18 cellular contexts compared by ENCODE assay signal in genomic region chr15:77619883-77620282, GRCh38. TPM values are rescaled to one million over a fixed set of nuclear protein-coding genes. Genes with fewer than 3 reads are reported as not detected.
DNase-seq lines count a peak whose midpoint lies in the region; ATAC-seq, FAIRE-seq and TF ChIP-seq lines count a peak whose summit lies in the region.
"Had no signal": no experiment of that assay in that cellular context is flagged by ENCODE, and none has a peak within 500 bp of the region (broad histone marks: within the 10 kb centered on the region; RNA-seq: fewer than 3 reads in every experiment).

No MANE protein-coding gene starts in this region.

- H3K9me2 ChIP-seq in PC-3 (replicated peaks; ENCODE audit: low read length) = no peaks in the 10 kb centered on the region

- no peaks in the 10 kb centered on the region for H3K9me3 ChIP-seq in right cardiac atrium (ENCODE audit: control insufficient read depth, low read length)
- H3K9me3 ChIP-seq in K562 (replicated peaks; ENCODE audit: control insufficient read depth, insufficient read depth, low read depth, low read length) = no peaks in the 10 kb centered on the region
- no peaks in the 10 kb centered on the region for H3K9me3 ChIP-seq in neural progenitor cell (ENCODE audit: low read depth)
- no peaks in the 10 kb centered on the region for H3K9me3 ChIP-seq in PC-3 (ENCODE audit: low read length)
- H3K9me3 ChIP-seq: Caco-2 had no signal

- peaks cover 27% of the 10 kb centered on the region; the same call in 2 of the 3 replicates for H3K79me2 ChIP-seq in K562 (ENCODE audit: control insufficient read depth, insufficient read depth, low read length)
- H3K79me2 ChIP-seq in neural progenitor cell (ENCODE audit: low read depth) = peaks cover 62% of the 10 kb centered on the region
- no peaks in the 10 kb centered on the region for H3K79me2 ChIP-seq in PC-3 (ENCODE audit: low read length)

- no peak for TF ChIP-seq RAD21 in K562 (CRISPR knock-in tag; conservative IDR thresholded peaks at IDR 0.05 in 1 of 2, IDR thresholded peaks at IDR 0.05 in 1 of 2)

- H3K36me3 Mint-ChIP-seq in neural progenitor cell = peaks cover 2% of the 10 kb centered on the region

- DNase-seq in right cardiac atrium = peak in 2 of 3 donors; percentile 19 to 26
- no peak for DNase-seq in cardiac septum (ENCODE audit: low spot score)
- no peak for DNase-seq in K562 (ENCODE audit: extremely low read depth in 1 of 4, low spot score in 3 of 4)
- no peak for DNase-seq in neural progenitor cell (ENCODE audit: low spot score)
- DNase-seq in PC-3 = no peak
- no peak for DNase-seq in AG08396 (ENCODE audit: low spot score)
- DNase-seq: 8988T; Caco-2; CD4-positive, alpha-beta T cell; GOT3; H9 had no signal

- H3K4me1 ChIP-seq in right cardiac atrium (ENCODE audit: control insufficient read depth, insufficient read depth, low read length) = no peaks in the 10 kb centered on the region
- H3K4me1 ChIP-seq in K562 (replicated peaks in 1 of 2; ENCODE audit: control insufficient read depth in 2 of 2, insufficient read depth in 2 of 2, low read length in 2 of 2) = peaks cover 44 to 75% of the 10 kb centered on the region in 2 experiments
- H3K4me1 ChIP-seq in neural progenitor cell = peaks cover 39% of the 10 kb centered on the region
- no peaks in the 10 kb centered on the region for H3K4me1 ChIP-seq in PC-3 (ENCODE audit: insufficient read depth, low read length)

- H3K27ac Mint-ChIP-seq in neural progenitor cell = no peak overlapping the region
- H3K27ac Mint-ChIP-seq: CD4-positive, alpha-beta T cell had no signal

- no peak for TF ChIP-seq POLR2A in K562 (conservative IDR thresholded peaks at IDR 0.05)

- peaks cover 13% of the 10 kb centered on the region for H3K27me3 Mint-ChIP-seq in neural progenitor cell (ENCODE audit: insufficient read depth, low read depth)
- H3K27me3 Mint-ChIP-seq: CD4-positive, alpha-beta T cell had no signal

- H3K27ac ChIP-seq in right cardiac atrium (ENCODE audit: low read length) (no peak overlapping the region), K562 (ENCODE audit: extremely low read depth, low read depth, low read length) (no peak overlapping the region; the same call in 2 of the 3 replicates), neural progenitor cell (no peak overlapping the region), PC-3 (ENCODE audit: low read length) (no peak overlapping the region)
- H3K27ac ChIP-seq: C4-2B had no signal

- intact Hi-C loops in right cardiac atrium (cut with DNase I) (no loop called here), cardiac septum (cut with DNase I) (no loop called here), K562 (cut with micrococcal nuclease) (no loop called here), PC-3 (cut with micrococcal nuclease) (no loop called here)

- no peak for FAIRE-seq in K562 (lab: Jason Lieb, UNC)
- FAIRE-seq: D721Med, G401.6, GM12892, GM18507 had no signal

- H3K36me3 ChIP-seq in K562 (ENCODE audit: control insufficient read depth, insufficient read depth, low read length) (peaks cover 5% of the 10 kb centered on the region; the same call in 1 of the 3 replicates), neural progenitor cell (no peaks in the 10 kb centered on the region), PC-3 (ENCODE audit: low read depth, low read length) (no peaks in the 10 kb centered on the region)

- peak overlapping the region; percentile 70; the same call in 1 of the 2 replicates for H3K4me2 ChIP-seq in K562 (ENCODE audit: insufficient read depth, low read length)
- peak overlapping the region; percentile 10 for H3K4me2 ChIP-seq in neural progenitor cell
- H3K4me2 ChIP-seq in PC-3 (ENCODE audit: low read length) = no peak overlapping the region

- peaks cover 39% of the 10 kb centered on the region for H3K4me1 Mint-ChIP-seq in neural progenitor cell

- TF ChIP-seq EP300 in K562 (IDR thresholded peaks at IDR 0.05; ENCODE audit: low read length) = no peak

- H3K4me3 Mint-ChIP-seq in neural progenitor cell = no peak overlapping the region
- H3K4me3 Mint-ChIP-seq: CD4-positive, alpha-beta T cell; H9 had no signal

- peak overlapping the region; percentile 61; the same call in 1 of the 2 replicates for H2AFZ ChIP-seq in K562 (ENCODE audit: low read depth, low read length)
- H2AFZ ChIP-seq in neural progenitor cell (replicated peaks) = no peak overlapping the region
- H2AFZ ChIP-seq in PC-3 (ENCODE audit: low read length) = no peak overlapping the region

- H3K9ac ChIP-seq in K562 (ENCODE audit: insufficient read depth in 1 of 2, low read depth in 2 of 2, low read length in 2 of 2) (peak overlapping the region in 1 of 2 experiments; percentile 81; a peak in 2 of 4 replicates), neural progenitor cell (no peak overlapping the region), PC-3 (ENCODE audit: low read length) (no peak overlapping the region)

- no peak for TF ChIP-seq CTCF in K562 (IDR thresholded peaks at IDR 0.05 in 2 of 3, conservative IDR thresholded peaks at IDR 0.05 in 1 of 3; ENCODE audit: insufficient read depth in 2 of 3, low read depth in 1 of 3, low read length in 3 of 3)
- TF ChIP-seq CTCF in neural progenitor cell (IDR thresholded peaks at IDR 0.05) = no peak
- TF ChIP-seq CTCF in PC-3 (conservative IDR thresholded peaks at IDR 0.05; ENCODE audit: low read depth, low read length) = no peak

- 79% methylated on average over 6 of the region's 6 CpGs for WGBS in right cardiac atrium
- WGBS in K562 (ENCODE audit: insufficient coverage, low coverage, missing lambda C conversion rate) = 69% methylated on average over 6 of the region's 6 CpGs

- POLR2A ChIA-PET in K562 (lab: Yijun Ruan, JAX) (interaction anchor here (0.6 to 2.0 kb wide), 4 partner anchors 9 to 594 kb away, joined by 3 to 6 read pairs (median 4); no protein-coding TSS in a partner anchor), PC-3 (lab: Charles Lee; ENCODE audit: unreplicated experiment) (no interaction called here)

- H3K9me3 Mint-ChIP-seq in neural progenitor cell = no peaks in the 10 kb centered on the region
- H3K9me3 Mint-ChIP-seq: CD4-positive, alpha-beta T cell; H9 had no signal

- ATAC-seq in right cardiac atrium = no peak
- no peak for ATAC-seq in K562
- no peak for ATAC-seq in PC-3
- no peak for ATAC-seq in GM19467 (IDR thresholded peaks at IDR 0.05; ENCODE audit: unreplicated experiment)

- H3K4me3 ChIP-seq in right cardiac atrium (ENCODE audit: low read length) = no peak overlapping the region
- no peak overlapping the region for H3K4me3 ChIP-seq in K562
- no peak overlapping the region for H3K4me3 ChIP-seq in neural progenitor cell
- H3K4me3 ChIP-seq in PC-3 (ENCODE audit: low read length) = no peak overlapping the region

- CTCF ChIA-PET in K562 (lab: Yijun Ruan, JAX; ENCODE audit: low intra/inter-chr PET ratio) (no interaction called here), PC-3 (lab: Charles Lee) (no interaction called here)

- BruUV-seq in K562 (replicated peaks; lab: Mats Ljungman, UMichigan) = no TSS peak
- BruUV-seq in PC-3 (replicated peaks; lab: Mats Ljungman, UMichigan) = no TSS peak

- H3K27me3 ChIP-seq in right cardiac atrium (ENCODE audit: control insufficient read depth, insufficient read depth) (no peaks in the 10 kb centered on the region), K562 (ENCODE audit: control insufficient read depth in 2 of 2, insufficient read depth in 2 of 2, low read length in 2 of 2) (no peaks in the 10 kb centered on the region), neural progenitor cell (no peaks in the 10 kb centered on the region), PC-3 (ENCODE audit: low read length) (no peaks in the 10 kb centered on the region)

- H3K9me1 ChIP-seq in K562 (ENCODE audit: control insufficient read depth, insufficient read depth, low read length) = no peaks in the 10 kb centered on the region

- in situ Hi-C loops in K562 (cut with MboI) = no loop called here

- H3F3A ChIP-seq in neural progenitor cell (ENCODE audit: low read depth) (peaks cover 12% of the 10 kb centered on the region), PC-3 (ENCODE audit: low read length, unreplicated experiment) (no peaks in the 10 kb centered on the region)

- H4K20me1 ChIP-seq in K562 (replicated peaks; ENCODE audit: control insufficient read depth, insufficient read depth, low read length) = no peaks in the 10 kb centered on the region
- peaks cover 25% of the 10 kb centered on the region for H4K20me1 ChIP-seq in neural progenitor cell (ENCODE audit: low read depth)
- H4K20me1 ChIP-seq in PC-3 (ENCODE audit: low read length) = no peaks in the 10 kb centered on the region

TF ChIP-seq in K562, 482 proteins besides CTCF, POLR2A, EP300 and RAD21 (continues in another document):
- TF ChIP-seq FOXA3 (CRISPR knock-in tag; conservative IDR thresholded peaks at IDR 0.05 in 1 of 2, IDR thresholded peaks at IDR 0.05 in 1 of 2) (0 out of 4 replicates have a peak, but pooled peaks of 1 of the 2 experiments have one; percentile 24), MTA1 (IDR thresholded peaks at IDR 0.05; ENCODE audit: borderline replicate concordance) (no peak), ZNF316 (IDR thresholded peaks at IDR 0.05) (peak; percentile 48; the same call in 1 of the 2 replicates), MAX (CRISPR knock-in tag; IDR thresholded peaks at IDR 0.05) (peak; percentile 7; the same call in 1 of the 2 replicates)

RNA-seq across cellular contexts. Expression of gene LINGO1, which starts 12.8 kb away (rescaled TPM):
- total RNA-seq in right cardiac atrium = 10 to 100 TPM in 1 of 4 donors, 1 to 10 TPM in 3; 5.7 to 12.1 (median 8.6) TPM
- polyA plus RNA-seq in right cardiac atrium = 5.1 TPM
- 3.0 TPM for total RNA-seq in cardiac septum
- 11.5 and 26.9 TPM in 2 replicates for total RNA-seq in K562 (2011; cell fraction: chromatin; rRNA removed; ENCODE audit: low replicate concordance)
- total RNA-seq in K562 (2011; cell fraction: nucleolus; rRNA removed) = 18.7 and 19.2 TPM in 2 replicates
- total RNA-seq in K562 (2011; cell fraction: nucleoplasm; rRNA removed) = 24.1 and 38.6 TPM in 2 replicates
- total RNA-seq in K562 (2014; rRNA removed) = 2.1 and 3.3 TPM in 2 replicates
- 0.65 and 0.73 TPM in 2 replicates for total RNA-seq in K562 (2014; rRNA removed; fragmentation: Illumina TruSeq; extraction: Trizol)
- 2.0 TPM in 2 replicates for total RNA-seq in K562 (2015; rRNA removed; fragmentation: Illumina TruSeq; extraction: Trizol)
- 14.3 and 14.8 TPM in 2 replicates for total RNA-seq in K562 (2021)
- polyA plus RNA-seq in K562 (2011; rRNA removed) = 12.4 and 19.4 TPM in 2 replicates
- 14.2 and 25.6 TPM in 2 replicates for polyA plus RNA-seq in K562 (2011; cell fraction: cytosol; rRNA removed)
- polyA plus RNA-seq in K562 (2011; cell fraction: nucleus; rRNA removed) = 10.6 and 19.2 TPM in 2 replicates
- polyA plus RNA-seq in K562 (2012) = 8.0 and 8.2 TPM in 2 replicates
- polyA plus RNA-seq in K562 (2014; fragmentation: Illumina TruSeq; extraction: Trizol) = 15.3 and 19.0 TPM in 2 replicates
- under 1 TPM; 0.07 to 0.08 TPM for polyA plus RNA-seq in K562 (2014; fragmentation: Nextera tagmentation; extraction: Ambion mirVana)
- polyA plus RNA-seq in K562 (2014; rRNA removed) = 8.1 and 9.3 TPM in 2 replicates
- 5.8 and 8.8 TPM in 2 replicates for polyA minus RNA-seq in K562 (2011; rRNA and poly(A)+ RNA removed)
- polyA minus RNA-seq in K562 (2011; cell fraction: cytosol; rRNA and poly(A)+ RNA removed) = 14.6 and 15.2 TPM in 2 replicates
- polyA minus RNA-seq in K562 (2011; cell fraction: nucleus; rRNA and poly(A)+ RNA removed) = 3.4 and 3.8 TPM in 2 replicates
- 7.9 and 28.2 TPM in 2 replicates for total RNA-seq in neural progenitor cell (ENCODE audit: low replicate concordance)
- not detected in 2 replicates for total RNA-seq in PC-3 (2014; rRNA removed)
- total RNA-seq: CD4-positive, alpha-beta T cell had no signal
- polyA plus RNA-seq: BJ had no signal

Comparison
In these comparisons a context has a peak if more than half of its experiments do, and no peak if none do; other contexts are left out.
1. DNase-seq: peak in right cardiac atrium (2 of 3); none in cardiac septum (single experiment), K562 (0 of 4), neural progenitor cell (single experiment), PC-3 (single experiment) and AG08396 (single experiment).